21 cellular contexts compared by ENCODE assay signal in genomic region chr7:44823266-44823781, GRCh38. TPM values are rescaled to one million over a fixed set of nuclear protein-coding genes. Genes with fewer than 3 reads are reported as not detected.
A peak's percentile ranks its signal among the peaks of the same experiment; 100 is the strongest.
DNase-seq lines count a peak whose midpoint lies in the region; ATAC-seq and FAIRE-seq lines count a peak whose summit lies in the region.
"Had no signal": no experiment of that assay in that cellular context is flagged by ENCODE, and none has a peak within 500 bp of the region (broad histone marks: within the 10 kb centered on the region; RNA-seq: fewer than 3 reads in every experiment).

No MANE protein-coding gene starts in this region.

- peak overlapping the region; percentile 59 for H3K27ac Mint-ChIP-seq in activated naive CD4-positive, alpha-beta T cell treated with anti-CD3 and anti-CD28 coated beads, Interleukin-2, amount 10 ng/mL, durations not matched to agents 7 days and 5 days
- H3K27ac Mint-ChIP-seq in activated naive CD4-positive, alpha-beta T cell treated with anti-CD3 and anti-CD28 coated beads for 36 hours, result no peak overlapping the region
- peak overlapping the region; percentile 83 for H3K27ac Mint-ChIP-seq in T-helper 17 cell
- peak overlapping the region; percentile 15 for H3K27ac Mint-ChIP-seq in stimulated activated naive B cell treated with anti-CD40 and anti-IgM and Interleukin-4, amounts not matched to agents 10 μg/mL and 1 μg/mL and 100 μg/mL, for 72 hours

- ATAC-seq in T-helper 17 cell, result peak; percentile 7
- ATAC-seq in stimulated activated naive B cell treated with anti-CD40 and anti-IgM and Interleukin-4, amounts not matched to agents 10 μg/mL and 1 μg/mL and 100 μg/mL, for 72 hours (replicated peaks), result no peak
- ATAC-seq: activated CD4-positive, CD25-positive, alpha-beta regulatory T cell treated with anti-CD3 and anti-CD28 coated beads, Interleukin-2, amount 50 U/mL, for 24 hours; Right ventricle myocardium inferior had no signal

- no peaks in the 10 kb centered on the region for H3K9me3 Mint-ChIP-seq in activated naive CD4-positive, alpha-beta T cell treated with anti-CD3 and anti-CD28 coated beads, Interleukin-2, amount 10 ng/mL, durations not matched to agents 7 days and 5 days
- no peaks in the 10 kb centered on the region for H3K9me3 Mint-ChIP-seq in activated naive CD4-positive, alpha-beta T cell treated with anti-CD3 and anti-CD28 coated beads for 36 hours
- H3K9me3 Mint-ChIP-seq in stimulated activated naive B cell treated with anti-CD40 and anti-IgM and Interleukin-4, amounts not matched to agents 10 μg/mL and 1 μg/mL and 100 μg/mL, for 72 hours, result no peaks in the 10 kb centered on the region
- H3K9me3 Mint-ChIP-seq: neural crest cell had no signal

- FAIRE-seq in GM19239 (lab: Jason Lieb, UNC), result no peak
- FAIRE-seq: HTR-8/SVneo had no signal

- H3K36me3 Mint-ChIP-seq in activated naive CD4-positive, alpha-beta T cell treated with anti-CD3 and anti-CD28 coated beads, Interleukin-2, amount 10 ng/mL, durations not matched to agents 7 days and 5 days, result peaks cover 24% of the 10 kb centered on the region
- H3K36me3 Mint-ChIP-seq in activated naive CD4-positive, alpha-beta T cell treated with anti-CD3 and anti-CD28 coated beads for 36 hours (ENCODE audit: low read depth), result peaks cover 11% of the 10 kb centered on the region
- peaks cover 4% of the 10 kb centered on the region for H3K36me3 Mint-ChIP-seq in T-helper 17 cell (ENCODE audit: low read depth)
- peaks cover 3 to 25% of the 10 kb centered on the region in 2 donors for H3K36me3 Mint-ChIP-seq in stimulated activated naive B cell treated with anti-CD40 and anti-IgM and Interleukin-4, amounts not matched to agents 10 μg/mL and 1 μg/mL and 100 μg/mL, for 72 hours

- peaks cover 14% of the 10 kb centered on the region for H3K4me1 Mint-ChIP-seq in activated naive CD4-positive, alpha-beta T cell treated with anti-CD3 and anti-CD28 coated beads, Interleukin-2, amount 10 ng/mL, durations not matched to agents 7 days and 5 days
- peaks cover 12% of the 10 kb centered on the region for H3K4me1 Mint-ChIP-seq in activated naive CD4-positive, alpha-beta T cell treated with anti-CD3 and anti-CD28 coated beads for 36 hours (ENCODE audit: low read depth)
- peaks cover 26% of the 10 kb centered on the region for H3K4me1 Mint-ChIP-seq in T-helper 17 cell
- peaks cover 8 to 9% of the 10 kb centered on the region in 2 donors for H3K4me1 Mint-ChIP-seq in stimulated activated naive B cell treated with anti-CD40 and anti-IgM and Interleukin-4, amounts not matched to agents 10 μg/mL and 1 μg/mL and 100 μg/mL, for 72 hours

- no peak overlapping the region for H3K4me3 Mint-ChIP-seq in activated naive CD4-positive, alpha-beta T cell treated with anti-CD3 and anti-CD28 coated beads, Interleukin-2, amount 10 ng/mL, durations not matched to agents 7 days and 5 days
- H3K4me3 Mint-ChIP-seq in activated naive CD4-positive, alpha-beta T cell treated with anti-CD3 and anti-CD28 coated beads for 36 hours, result no peak overlapping the region
- H3K4me3 Mint-ChIP-seq in T-helper 17 cell, result peak overlapping the region; percentile 63
- no peak overlapping the region for H3K4me3 Mint-ChIP-seq in stimulated activated naive B cell treated with anti-CD40 and anti-IgM and Interleukin-4, amounts not matched to agents 10 μg/mL and 1 μg/mL and 100 μg/mL, for 72 hours
- H3K4me3 Mint-ChIP-seq: neural crest cell had no signal

- intact Hi-C loops in activated naive CD4-positive, alpha-beta T cell treated with anti-CD3 and anti-CD28 coated beads for 36 hours (cut with micrococcal nuclease), result no loop called here

- DNase-seq in activated naive CD4-positive, alpha-beta T cell treated with anti-CD3 and anti-CD28 coated beads, Interleukin-2, amount 10 ng/mL, durations not matched to agents 7 days and 5 days, result no peak
- DNase-seq in activated naive CD4-positive, alpha-beta T cell treated with anti-CD3 and anti-CD28 coated beads for 36 hours, result no peak
- DNase-seq in T-helper 17 cell (no peak), foreskin melanocyte (peak; percentile 24), RPMI8226 (no peak), SKM-1 treated with dmso at 0.1 percent for 144 hours (lab: John Stamatoyannopoulos, UW; ENCODE audit: unreplicated experiment) (no peak), GM19239 (ENCODE audit: insufficient read length, low spot score) (no peak)
- no peak for DNase-seq in stimulated activated naive B cell treated with anti-CD40 and anti-IgM and Interleukin-4, amounts not matched to agents 10 μg/mL and 1 μg/mL and 100 μg/mL, for 72 hours
- DNase-seq: activated T-cell treated with anti-CD3 and anti-CD28 coated beads, Interleukin-2, amount 50 U/mL, for 48 hours; colonic mucosa; COR-L47; GM23248; NCI-H146; NK-92 treated with Interleukin-12 subunit alpha and Interleukin-12 subunit beta, amount 100 ng/mL, for 24 hours; substantia nigra had no signal

- CTCF ChIA-PET in activated naive CD4-positive, alpha-beta T cell treated with anti-CD3 and anti-CD28 coated beads, Interleukin-2, amount 10 ng/mL, durations not matched to agents 7 days and 5 days (lab: Charles Lee), result interaction anchor here (1.2 kb wide), 2 partner anchors 309 to 313 kb away, joined by 3 to 4 read pairs; no protein-coding TSS in a partner anchor
- CTCF ChIA-PET in activated naive CD4-positive, alpha-beta T cell treated with anti-CD3 and anti-CD28 coated beads for 36 hours (lab: Charles Lee), result interaction anchor here (0.6 to 2.6 kb wide), 4 partner anchors 24 to 95 kb away, joined by 3 to 12 read pairs (median 5); partner anchors contain the start of gene H2AZ2

- no peaks in the 10 kb centered on the region for H3K9me3 ChIP-seq in T-helper 17 cell (ENCODE audit: control insufficient read depth, low read length, poor library complexity, severe bottlenecking)
- H3K9me3 ChIP-seq: ascending aorta, colonic mucosa, right atrium auricular region had no signal

- no peaks in the 10 kb centered on the region for H3K27me3 Mint-ChIP-seq in activated naive CD4-positive, alpha-beta T cell treated with anti-CD3 and anti-CD28 coated beads, Interleukin-2, amount 10 ng/mL, durations not matched to agents 7 days and 5 days
- no peaks in the 10 kb centered on the region for H3K27me3 Mint-ChIP-seq in activated naive CD4-positive, alpha-beta T cell treated with anti-CD3 and anti-CD28 coated beads for 36 hours (ENCODE audit: low read depth)
- no peaks in the 10 kb centered on the region for H3K27me3 Mint-ChIP-seq in T-helper 17 cell
- no peaks in the 10 kb centered on the region for H3K27me3 Mint-ChIP-seq in stimulated activated naive B cell treated with anti-CD40 and anti-IgM and Interleukin-4, amounts not matched to agents 10 μg/mL and 1 μg/mL and 100 μg/mL, for 72 hours

RNA-seq across cellular contexts. Expression of gene H2AZ2, which starts 24.6 kb away (rescaled TPM):
- 100 to 1,000 TPM; 344 to 361 TPM for total RNA-seq in activated naive CD4-positive, alpha-beta T cell treated with anti-CD3 and anti-CD28 coated beads for 36 hours
- 100 to 1,000 TPM; 173 to 185 TPM for total RNA-seq in T-helper 17 cell

RNA-seq across cellular contexts. Expression of gene PPIA, which starts 26.8 kb away (rescaled TPM):
- total RNA-seq in activated naive CD4-positive, alpha-beta T cell treated with anti-CD3 and anti-CD28 coated beads for 36 hours, result 1,000 to 10,000 TPM; 3,406 to 3,423 TPM
- 100 to 1,000 TPM; 691 to 692 TPM for total RNA-seq in T-helper 17 cell

Comparison
In these comparisons a context has a peak if more than half of its experiments do, and no peak if none do; other contexts are left out.
1. RNA of gene PPIA, which starts 26.8 kb away (total RNA-seq): 3,406 to 3,423 TPM in activated naive CD4-positive, alpha-beta T cell treated with anti-CD3 and anti-CD28 coated beads for 36 hours; 691 to 692 TPM in T-helper 17 cell; every median in the first group is over 4 times any median in the second.